Comparison of ENCODE assay signal across 8 cellular contexts in the genomic region with DNA sequence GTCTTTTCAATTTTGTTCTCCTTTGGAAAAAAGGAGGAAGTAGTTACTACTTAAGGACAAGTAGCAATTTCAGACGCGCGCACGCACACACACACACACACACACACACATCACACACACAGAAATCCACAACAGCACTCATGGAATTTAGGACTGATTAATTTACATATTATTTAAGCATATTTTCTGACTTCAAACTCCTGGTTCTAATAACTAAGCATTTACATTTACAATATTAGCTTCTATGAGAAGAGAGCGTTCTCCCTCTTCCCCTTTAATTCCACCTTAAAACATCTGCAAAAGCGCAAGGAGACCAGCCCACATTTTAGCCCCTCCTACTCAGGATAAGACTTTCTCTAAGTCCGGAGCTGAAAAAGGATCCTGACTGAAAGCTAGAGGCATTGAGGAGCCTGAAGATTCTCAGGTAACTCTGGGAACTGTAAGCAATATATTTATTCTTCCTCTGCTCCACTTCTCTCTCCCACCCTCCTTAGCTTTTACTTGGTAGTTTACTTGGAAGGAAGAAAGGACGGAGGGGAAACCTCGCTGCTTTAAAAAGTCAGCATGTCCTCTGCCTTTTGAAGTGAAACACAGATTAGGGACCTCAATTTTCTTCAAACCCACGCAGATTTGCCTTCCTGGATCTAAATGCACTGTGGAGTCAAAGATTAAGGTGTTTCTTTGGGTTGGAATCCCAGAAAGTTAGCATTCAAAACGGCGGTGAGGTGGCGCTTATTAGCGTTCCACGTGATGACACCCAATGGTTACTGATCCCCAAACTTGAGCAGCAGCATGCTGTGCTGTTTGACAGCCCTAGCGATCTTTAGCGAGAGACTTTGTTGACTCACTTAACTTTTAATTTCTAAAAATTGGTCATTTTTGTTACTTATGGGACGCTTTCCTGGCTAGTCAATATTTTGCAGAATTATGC. TPM values are rescaled to one million over a fixed set of nuclear protein-coding genes. Genes with fewer than 3 reads are reported as not detected.
DNase-seq lines count a peak whose midpoint lies in the region; ATAC-seq and TF ChIP-seq lines count a peak whose summit lies in the region.

TSS of gene PLA2G4A (plus strand) at position 338 of the 931 bp plus-strand sequence. CDS start 25,406 bp downstream, outside the sequence.

- no peaks in the 10 kb centered on the region for H3K9me3 ChIP-seq in WERI-Rb-1 (ENCODE audit: severe bottlenecking)

- H3K4me3 Mint-ChIP-seq in IgD-negative memory B cell (peak within 1 kb of the TSS; percentile 62 to 88 (median 72)), nephron (peak within 1 kb of the TSS; percentile 84 to 92 (median 88))

- H3K36me3 Mint-ChIP-seq in IgD-negative memory B cell = no peaks in the 10 kb centered on the region
- H3K36me3 Mint-ChIP-seq in nephron (ENCODE audit: low read depth) = no peaks in the 10 kb centered on the region

- no peaks in the 10 kb centered on the region for H3K27me3 ChIP-seq in WERI-Rb-1 (ENCODE audit: insufficient read depth, low read depth, severe bottlenecking)

- peaks cover 0 to 2% (median 0%) of the 10 kb centered on the region in 3 donors for H3K9me3 Mint-ChIP-seq in IgD-negative memory B cell
- no peaks in the 10 kb centered on the region for H3K9me3 Mint-ChIP-seq in nephron

- TF ChIP-seq CTCF in GM12875 (IDR thresholded peaks at IDR 0.05; ENCODE audit: borderline replicate concordance, insufficient read depth, low read depth, low read length) (no peak), WERI-Rb-1 (IDR thresholded peaks at IDR 0.05; ENCODE audit: low read depth, low read length) (no peak), nephron (IDR thresholded peaks at IDR 0.05; ENCODE audit: unreplicated experiment in 3 of 3) (no peak)

- DNase-seq in WERI-Rb-1 (no peak), fibroblast of peridontal ligament (ENCODE audit: extremely low read depth) (peak; percentile 91), DMS79 (lab: John Stamatoyannopoulos, UW) (no peak)
- DNase-seq in stimulated activated CD4-positive, alpha-beta T cell treated with anti-CD3 and anti-CD28 coated beads, Interleukin-4, amount 100 ng/mL, for 4 hours = no peak

- H3K27me3 Mint-ChIP-seq in IgD-negative memory B cell = peaks cover 6% of the 10 kb centered on the region
- H3K27me3 Mint-ChIP-seq in nephron (ENCODE audit: low read depth) = no peaks in the 10 kb centered on the region

- H3K27ac ChIP-seq in WERI-Rb-1 = no peak within 1 kb of the TSS

- ATAC-seq in GM21825 (IDR thresholded peaks at IDR 0.05; ENCODE audit: unreplicated experiment) = peak; percentile 82

- peak within 1 kb of the TSS; percentile 81 for H3K4me3 ChIP-seq in GM12875 (ENCODE audit: low read depth, low read length)
- H3K4me3 ChIP-seq in WERI-Rb-1 (ENCODE audit: low read depth, low read length) = peak within 1 kb of the TSS; percentile 60

- H3K27ac Mint-ChIP-seq in IgD-negative memory B cell (peak within 1 kb of the TSS in 1 of 3 donors; percentile 41), nephron (peak within 1 kb of the TSS; percentile 29 to 64 (median 63))

- H3K4me1 Mint-ChIP-seq in IgD-negative memory B cell (peaks cover 0 to 5% (median 3%) of the 10 kb centered on the region in 3 donors), nephron (peaks cover 15% of the 10 kb centered on the region)

- H3K36me3 ChIP-seq in WERI-Rb-1 = no peaks in the 10 kb centered on the region

RNA-seq across cellular contexts. Expression of gene PLA2G4A, which starts in this region (rescaled TPM):
- polyA plus RNA-seq in IgD-negative memory B cell = 0.09 TPM
